Comparison of ENCODE assay signal across 5 cellular contexts in the genomic region with DNA sequence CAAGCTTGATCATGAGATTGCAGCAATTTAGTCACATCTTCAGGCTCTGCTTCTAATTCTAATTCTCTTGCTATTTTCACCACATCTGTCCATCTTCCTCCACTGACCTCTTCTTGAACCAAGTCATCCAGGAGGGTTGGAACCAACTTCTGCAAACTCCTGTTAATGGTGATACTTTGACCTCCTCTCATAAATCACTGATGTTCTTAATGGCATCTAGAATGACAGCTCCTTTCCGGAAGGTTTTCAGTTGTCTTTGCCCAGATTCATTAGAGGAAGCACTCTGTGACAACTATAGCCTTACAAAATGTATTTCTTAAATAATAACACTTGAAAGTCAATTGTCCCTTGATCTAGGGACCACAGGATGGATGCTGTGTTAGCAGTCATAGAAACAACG.
DNase-seq lines count a peak whose midpoint lies in the region; ATAC-seq, FAIRE-seq and TF ChIP-seq lines count a peak whose summit lies in the region.
"Not testable (repeated sequence)": the region's sequence is repeated elsewhere in the genome, so short reads cannot be mapped to it uniquely, and the experiment has no call there.

No MANE protein-coding gene starts in this region.

- not testable (repeated sequence) for H3K4me2 ChIP-seq in K562 (ENCODE audit: insufficient read depth, low read length)

- in situ Hi-C loops in K562 (cut with MboI), result not testable (repeated sequence)

- not testable (repeated sequence) for H2AFZ ChIP-seq in K562 (ENCODE audit: low read depth, low read length)

- not testable (repeated sequence) for TF ChIP-seq POLR2A in K562 (conservative IDR thresholded peaks at IDR 0.05)

- H3K4me1 ChIP-seq in K562 (replicated peaks in 1 of 2; ENCODE audit: control insufficient read depth in 2 of 2, insufficient read depth in 2 of 2, low read length in 2 of 2), result not testable (repeated sequence)

- not testable (repeated sequence) for H3K4me3 ChIP-seq in K562; bronchial epithelial cell (ENCODE audit: low read depth, low read length)

- WGBS in K562 (ENCODE audit: insufficient coverage, low coverage, missing lambda C conversion rate), result 0% methylated on average over 1 of the region's 2 CpGs

- intact Hi-C loops in K562 (cut with micrococcal nuclease), result not testable (repeated sequence)

- H3K9me3 ChIP-seq in K562 (replicated peaks; ENCODE audit: control insufficient read depth, insufficient read depth, low read depth, low read length), result not testable (repeated sequence)

- BruUV-seq in K562 (replicated peaks; lab: Mats Ljungman, UMichigan), result not testable (repeated sequence)

- not testable (repeated sequence) for FAIRE-seq in K562 (lab: Jason Lieb, UNC)
- FAIRE-seq in bronchial epithelial cell (lab: Jason Lieb, UNC), result peak; percentile 62

- H3K27me3 ChIP-seq in K562 (ENCODE audit: control insufficient read depth in 2 of 2, insufficient read depth in 2 of 2, low read length in 2 of 2); bronchial epithelial cell (ENCODE audit: control insufficient read depth, insufficient read depth, low read length): not testable (repeated sequence)

- TF ChIP-seq RAD21 in K562 (CRISPR knock-in tag; conservative IDR thresholded peaks at IDR 0.05 in 1 of 2, IDR thresholded peaks at IDR 0.05 in 1 of 2), result not testable (repeated sequence)

- peak; percentile 7 for DNase-seq in HT-29 (ENCODE audit: low spot score)
- peak; percentile 14 for DNase-seq in NCI-H2227 (lab: John Stamatoyannopoulos, UW; ENCODE audit: unreplicated experiment)
- DNase-seq in NOMO-1 treated with DMSO at 0.1 percent for 48 hours (lab: John Stamatoyannopoulos, UW; ENCODE audit: unreplicated experiment), result peak; percentile 33
- not testable (repeated sequence) for DNase-seq in K562 (ENCODE audit: extremely low read depth in 1 of 4, low spot score in 3 of 4); bronchial epithelial cell (ENCODE audit: low read depth)

- not testable (repeated sequence) for H3K27ac ChIP-seq in K562 (ENCODE audit: extremely low read depth, low read depth, low read length)

- POLR2A ChIA-PET in K562 (lab: Yijun Ruan, JAX), result not testable (repeated sequence)

- H4K20me1 ChIP-seq in K562 (replicated peaks; ENCODE audit: control insufficient read depth, insufficient read depth, low read length), result not testable (repeated sequence)

- ATAC-seq in K562, result not testable (repeated sequence)

- TF ChIP-seq CTCF in K562 (IDR thresholded peaks at IDR 0.05 in 2 of 3, conservative IDR thresholded peaks at IDR 0.05 in 1 of 3; ENCODE audit: insufficient read depth in 2 of 3, low read depth in 1 of 3, low read length in 3 of 3); bronchial epithelial cell (IDR thresholded peaks at IDR 0.05; ENCODE audit: insufficient read depth, low read length, severe bottlenecking): not testable (repeated sequence)

- H3K9ac ChIP-seq in K562 (ENCODE audit: insufficient read depth in 1 of 2, low read depth in 2 of 2, low read length in 2 of 2), result not testable (repeated sequence)

- CTCF ChIA-PET in K562 (lab: Yijun Ruan, JAX; ENCODE audit: low intra/inter-chr PET ratio), result not testable (repeated sequence)

- not testable (repeated sequence) for H3K79me2 ChIP-seq in K562 (ENCODE audit: control insufficient read depth, insufficient read depth, low read length)

- H3K36me3 ChIP-seq in K562 (ENCODE audit: control insufficient read depth, insufficient read depth, low read length); bronchial epithelial cell (ENCODE audit: control insufficient read depth, insufficient read depth, low read length): not testable (repeated sequence)

- not testable (repeated sequence) for H3K9me1 ChIP-seq in K562 (ENCODE audit: control insufficient read depth, insufficient read depth, low read length)

- not testable (repeated sequence) for TF ChIP-seq EP300 in K562 (IDR thresholded peaks at IDR 0.05; ENCODE audit: low read length)

TF ChIP-seq in K562, 482 proteins besides CTCF, POLR2A, EP300 and RAD21:
- TF ChIP-seq, protein P1, sequence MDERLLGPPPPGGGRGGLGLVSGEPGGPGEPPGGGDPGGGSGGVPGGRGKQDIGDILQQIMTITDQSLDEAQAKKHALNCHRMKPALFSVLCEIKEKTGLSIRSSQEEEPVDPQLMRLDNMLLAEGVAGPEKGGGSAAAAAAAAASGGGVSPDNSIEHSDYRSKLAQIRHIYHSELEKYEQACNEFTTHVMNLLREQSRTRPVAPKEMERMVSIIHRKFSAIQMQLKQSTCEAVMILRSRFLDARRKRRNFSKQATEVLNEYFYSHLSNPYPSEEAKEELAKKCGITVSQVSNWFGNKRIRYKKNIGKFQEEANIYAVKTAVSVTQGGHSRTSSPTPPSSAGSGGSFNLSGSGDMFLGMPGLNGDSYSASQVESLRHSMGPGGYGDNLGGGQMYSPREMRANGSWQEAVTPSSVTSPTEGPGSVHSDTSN (CRISPR knock-in tag; IDR thresholded peaks at IDR 0.05; ENCODE audit: low read depth), result not testable (repeated sequence)
- TF ChIP-seq, protein P1 (tag; conservative IDR thresholded peaks at IDR 0.05; ENCODE audit: low read depth), result peak; percentile 84
- peak; percentile 85 for TF ChIP-seq MEIS2 (IDR thresholded peaks at IDR 0.05; ENCODE audit: partially characterized antibody)
- TF ChIP-seq, protein P2, sequence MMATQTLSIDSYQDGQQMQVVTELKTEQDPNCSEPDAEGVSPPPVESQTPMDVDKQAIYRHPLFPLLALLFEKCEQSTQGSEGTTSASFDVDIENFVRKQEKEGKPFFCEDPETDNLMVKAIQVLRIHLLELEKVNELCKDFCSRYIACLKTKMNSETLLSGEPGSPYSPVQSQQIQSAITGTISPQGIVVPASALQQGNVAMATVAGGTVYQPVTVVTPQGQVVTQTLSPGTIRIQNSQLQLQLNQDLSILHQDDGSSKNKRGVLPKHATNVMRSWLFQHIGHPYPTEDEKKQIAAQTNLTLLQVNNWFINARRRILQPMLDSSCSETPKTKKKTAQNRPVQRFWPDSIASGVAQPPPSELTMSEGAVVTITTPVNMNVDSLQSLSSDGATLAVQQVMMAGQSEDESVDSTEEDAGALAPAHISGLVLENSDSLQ (IDR thresholded peaks at IDR 0.05), result peak; percentile 36; the same call in 1 of the 2 replicates
